Comparison of ENCODE assay signal across 29 cellular contexts in genomic region chr10:97768322-97769315, GRCh38. TPM values are rescaled to one million over a fixed set of nuclear protein-coding genes. Genes with fewer than 3 reads are reported as not detected.
"Had no signal": no experiment of that assay in that cellular context is flagged by ENCODE, and none has a peak within 500 bp of the region (broad histone marks: within the 10 kb centered on the region; RNA-seq: fewer than 3 reads in every experiment).

No MANE protein-coding gene starts in this region.

- H2AFZ ChIP-seq: PC-9 had no signal

- H3K36me3 ChIP-seq: SJSA1 had no signal

- H3K9me3 ChIP-seq: SJSA1 had no signal

- H3K27ac ChIP-seq: PC-9, SJSA1, VCaP had no signal

- H3K27ac Mint-ChIP-seq: activated CD4-positive, alpha-beta memory T cell treated with anti-CD3 and anti-CD28 coated beads for 36 hours; activated CD4-positive, alpha-beta T cell treated with anti-CD3 and anti-CD28 coated beads, Interleukin-2, amount 10 ng/mL, durations not matched to agents 7 days and 5 days; activated naive CD4-positive, alpha-beta T cell treated with anti-CD3 and anti-CD28 coated beads for 36 hours; activated naive CD8-positive, alpha-beta T cell treated with anti-CD3 and anti-CD28 coated beads for 36 hours; activated T-helper 17 cell treated with anti-CD3 and anti-CD28 coated beads, Interleukin-2, amount 50 U/mL, for 72 hours had no signal

- H3K9me3 Mint-ChIP-seq: activated CD4-positive, alpha-beta memory T cell treated with anti-CD3 and anti-CD28 coated beads for 36 hours; activated CD4-positive, alpha-beta T cell treated with anti-CD3 and anti-CD28 coated beads, Interleukin-2, amount 10 ng/mL, durations not matched to agents 7 days and 5 days; activated naive CD4-positive, alpha-beta T cell treated with anti-CD3 and anti-CD28 coated beads for 36 hours; activated naive CD8-positive, alpha-beta T cell treated with anti-CD3 and anti-CD28 coated beads for 36 hours; activated T-helper 17 cell treated with anti-CD3 and anti-CD28 coated beads, Interleukin-2, amount 50 U/mL, for 72 hours had no signal

- H3K4me3 Mint-ChIP-seq: activated CD4-positive, alpha-beta memory T cell treated with anti-CD3 and anti-CD28 coated beads for 36 hours; activated CD4-positive, alpha-beta T cell treated with anti-CD3 and anti-CD28 coated beads, Interleukin-2, amount 10 ng/mL, durations not matched to agents 7 days and 5 days; activated naive CD4-positive, alpha-beta T cell treated with anti-CD3 and anti-CD28 coated beads for 36 hours; activated naive CD8-positive, alpha-beta T cell treated with anti-CD3 and anti-CD28 coated beads for 36 hours; activated T-helper 17 cell treated with anti-CD3 and anti-CD28 coated beads, Interleukin-2, amount 50 U/mL, for 72 hours; T-helper 17 cell had no signal

- DNase-seq: activated CD4-positive, alpha-beta memory T cell treated with anti-CD3 and anti-CD28 coated beads for 36 hours; activated CD4-positive, alpha-beta T cell treated with anti-CD3 and anti-CD28 coated beads, Interleukin-2, amount 10 ng/mL, durations not matched to agents 7 days and 5 days; activated CD4-positive, CD25-positive, alpha-beta regulatory T cell; activated gamma-delta T cell; activated naive CD4-positive, alpha-beta T cell treated with anti-CD3 and anti-CD28 coated beads for 36 hours; activated naive CD8-positive, alpha-beta T cell treated with anti-CD3 and anti-CD28 coated beads for 36 hours; activated T-cell treated with anti-CD3 and anti-CD28 coated beads for 4 hours; activated T-cell treated with anti-CD3 and anti-CD28 coated beads, Interleukin-2, amount 50 U/mL, for 48 hours; anterior cingulate cortex; central memory CD4-positive, alpha-beta T cell; IMR-90; KBM-7; NCI-H1092; NCI-H1694; NCI-H2029; NCI-H2107; NCI-H2171 treated with DMSO at 0.1 percent for 48 hours; NCI-H345; NCI-H510A; NCI-H526 treated with DMSO at 0.1 percent for 48 hours; NCI-H82; PC-9; T-helper 17 cell; T-helper 9 cell had no signal

- H3K36me3 Mint-ChIP-seq: activated CD4-positive, alpha-beta memory T cell treated with anti-CD3 and anti-CD28 coated beads for 36 hours; activated naive CD8-positive, alpha-beta T cell treated with anti-CD3 and anti-CD28 coated beads for 36 hours had no signal

- H3K4me2 ChIP-seq: PC-9 had no signal

- ATAC-seq: activated T-helper 17 cell treated with anti-CD3 and anti-CD28 coated beads, Interleukin-2, amount 50 U/mL, for 72 hours; T-helper 17 cell had no signal

- H3K4me3 ChIP-seq: PC-9, SJSA1 had no signal

RNA-seq across cellular contexts. Expression of gene SFRP5, which starts 3.2 kb away (rescaled TPM):
- total RNA-seq: activated CD4-positive, alpha-beta memory T cell treated with anti-CD3 and anti-CD28 coated beads for 36 hours; activated CD4-positive, alpha-beta T cell treated with anti-CD3 and anti-CD28 coated beads, Interleukin-2, amount 10 ng/mL, durations not matched to agents 7 days and 5 days; activated naive CD4-positive, alpha-beta T cell treated with anti-CD3 and anti-CD28 coated beads for 36 hours; activated T-helper 17 cell treated with anti-CD3 and anti-CD28 coated beads, Interleukin-2, amount 50 U/mL, for 72 hours; bronchial epithelial cell; IMR-90; MCF 10A; PC-9; SJSA1; T-helper 17 cell had no signal
- polyA plus RNA-seq: IMR-90 had no signal
